Comparison of ENCODE assay signal across 8 cellular contexts in the genomic region with DNA sequence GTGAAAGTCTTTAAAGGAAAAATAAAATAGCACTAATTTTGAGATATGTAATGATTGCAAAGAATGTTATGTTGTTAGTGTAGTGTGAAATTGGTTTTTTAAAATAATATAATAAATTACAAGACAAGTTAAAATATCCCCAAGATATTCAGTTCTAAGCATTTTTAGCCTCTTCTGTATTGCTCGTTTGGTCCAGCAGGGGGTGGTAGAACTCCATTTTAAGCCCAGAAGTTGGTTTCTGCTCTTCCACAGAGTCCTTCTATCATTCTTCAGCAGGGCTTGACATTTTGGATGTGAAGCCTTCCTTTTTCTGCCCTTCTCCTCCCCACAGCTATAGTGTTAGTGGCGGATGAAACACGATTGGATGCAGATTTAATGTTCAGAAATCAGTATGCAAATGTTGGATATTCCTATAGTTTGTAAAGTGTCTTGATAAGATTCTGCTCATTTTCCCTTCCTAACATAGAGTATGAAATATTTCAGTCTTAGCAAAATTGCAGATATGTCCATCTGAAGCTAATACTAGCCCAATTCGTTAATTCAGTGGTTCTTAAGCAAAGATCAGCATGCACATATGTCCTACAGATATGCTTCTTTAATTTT. TPM values are rescaled to one million over a fixed set of nuclear protein-coding genes. Genes with fewer than 3 reads are reported as not detected.
DNase-seq lines count a peak whose midpoint lies in the region; ATAC-seq and TF ChIP-seq lines count a peak whose summit lies in the region.

No MANE protein-coding gene starts in this region.

- peak; percentile 61 for TF ChIP-seq CTCF in coronary artery (IDR thresholded peaks at IDR 0.05)
- TF ChIP-seq CTCF in right lobe of liver (IDR thresholded peaks at IDR 0.05), result peak; percentile 44 to 75 (median 63)
- TF ChIP-seq CTCF in tibial nerve (IDR thresholded peaks at IDR 0.05), result peak; percentile 62 to 76 (median 67)

- ATAC-seq in SK-N-SH treated with all-trans-retinoic acid at 6 μM for 48 hours (peak; percentile 69), right lobe of liver (peak; percentile 44 to 60 (median 53))

- intact Hi-C loops in right lobe of liver (cut with DNase I), result no loop called here

- no peak for TF ChIP-seq EP300 in tibial nerve (IDR thresholded peaks at IDR 0.05)

- peaks cover 4% of the 10 kb centered on the region in 2 donors for H3K27me3 ChIP-seq in right lobe of liver
- H3K27me3 ChIP-seq in tibial nerve, result peaks cover 0 to 7% of the 10 kb centered on the region in 2 donors

- H3K4me1 ChIP-seq in right lobe of liver, result no peaks in the 10 kb centered on the region
- H3K4me1 ChIP-seq in tibial nerve, result peaks cover 0 to 24% (median 4%) of the 10 kb centered on the region in 4 donors

- no peak overlapping the region for H3K27ac ChIP-seq in coronary artery
- no peak overlapping the region for H3K27ac ChIP-seq in right lobe of liver
- H3K27ac ChIP-seq in tibial nerve, result peak overlapping the region in 2 of 4 donors; percentile 76 to 77

- TF ChIP-seq POLR2A in right lobe of liver (IDR thresholded peaks at IDR 0.05) (no peak), tibial nerve (IDR thresholded peaks at IDR 0.05) (no peak)

- 9% methylated on average over 4 of the region's 4 CpGs for WGBS in right lobe of liver (ENCODE audit: insufficient coverage, low coverage, low lambda C conversion rate, missing lambda C conversion rate)
- 14 to 23% methylated on average over 4 of the region's 4 CpGs for WGBS in tibial nerve, 2 donors

- no peaks in the 10 kb centered on the region for H3K36me3 ChIP-seq in right lobe of liver
- H3K36me3 ChIP-seq in tibial nerve, result no peaks in the 10 kb centered on the region

- DNase-seq in activated naive CD4-positive, alpha-beta T cell treated with Interleukin-2 at 50 U/mL for 16 hours, result peak; percentile 25
- no peak for DNase-seq in activated naive CD4-positive, alpha-beta T cell (lab: John Stamatoyannopoulos, UW)
- DNase-seq in Kasumi-1 (lab: John Stamatoyannopoulos, UW) (peak; percentile 74 to 83), coronary artery (ENCODE audit: low spot score) (no peak), right lobe of liver (no peak), tibial nerve (ENCODE audit: low spot score in 2 of 2) (peak; percentile 39 to 60), 8988T (no peak)

- H3K4me3 ChIP-seq in coronary artery (peak overlapping the region; percentile 80), right lobe of liver (no peak overlapping the region), tibial nerve (peak overlapping the region in 3 of 4 donors; percentile 53 to 72 (median 63))

- H3K9me3 ChIP-seq in right lobe of liver, result no peaks in the 10 kb centered on the region
- no peaks in the 10 kb centered on the region for H3K9me3 ChIP-seq in tibial nerve

TF ChIP-seq in SK-N-SH treated with all-trans-retinoic acid at 6 μM for 48 hours, 23 proteins besides CTCF, POLR2A, EP300 and RAD21:
- TF ChIP-seq ZNF8 (CRISPR knock-in tag; IDR thresholded peaks at IDR 0.05) (no peak), GLIS3 (CRISPR knock-in tag; IDR thresholded peaks at IDR 0.05) (no peak), ZNF70 (CRISPR knock-in tag; IDR thresholded peaks at IDR 0.05) (no peak), ESRRG (CRISPR knock-in tag; IDR thresholded peaks at IDR 0.05) (no peak), ARNTL (CRISPR knock-in tag; IDR thresholded peaks at IDR 0.05; ENCODE audit: borderline replicate concordance, low read depth) (no peak), CSDC2 (CRISPR knock-in tag; IDR thresholded peaks at IDR 0.05) (no peak), BACH2 (CRISPR knock-in tag; IDR thresholded peaks at IDR 0.05; ENCODE audit: borderline replicate concordance) (no peak), PPARA (CRISPR knock-in tag; IDR thresholded peaks at IDR 0.05; ENCODE audit: borderline replicate concordance) (no peak)
- TF ChIP-seq, protein P1, sequence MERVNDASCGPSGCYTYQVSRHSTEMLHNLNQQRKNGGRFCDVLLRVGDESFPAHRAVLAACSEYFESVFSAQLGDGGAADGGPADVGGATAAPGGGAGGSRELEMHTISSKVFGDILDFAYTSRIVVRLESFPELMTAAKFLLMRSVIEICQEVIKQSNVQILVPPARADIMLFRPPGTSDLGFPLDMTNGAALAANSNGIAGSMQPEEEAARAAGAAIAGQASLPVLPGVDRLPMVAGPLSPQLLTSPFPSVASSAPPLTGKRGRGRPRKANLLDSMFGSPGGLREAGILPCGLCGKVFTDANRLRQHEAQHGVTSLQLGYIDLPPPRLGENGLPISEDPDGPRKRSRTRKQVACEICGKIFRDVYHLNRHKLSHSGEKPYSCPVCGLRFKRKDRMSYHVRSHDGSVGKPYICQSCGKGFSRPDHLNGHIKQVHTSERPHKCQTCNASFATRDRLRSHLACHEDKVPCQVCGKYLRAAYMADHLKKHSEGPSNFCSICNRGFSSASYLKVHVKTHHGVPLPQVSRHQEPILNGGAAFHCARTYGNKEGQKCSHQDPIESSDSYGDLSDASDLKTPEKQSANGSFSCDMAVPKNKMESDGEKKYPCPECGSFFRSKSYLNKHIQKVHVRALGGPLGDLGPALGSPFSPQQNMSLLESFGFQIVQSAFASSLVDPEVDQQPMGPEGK (CRISPR knock-in tag; IDR thresholded peaks at IDR 0.05; ENCODE audit: borderline replicate concordance), result no peak
- TF ChIP-seq, protein P2, sequence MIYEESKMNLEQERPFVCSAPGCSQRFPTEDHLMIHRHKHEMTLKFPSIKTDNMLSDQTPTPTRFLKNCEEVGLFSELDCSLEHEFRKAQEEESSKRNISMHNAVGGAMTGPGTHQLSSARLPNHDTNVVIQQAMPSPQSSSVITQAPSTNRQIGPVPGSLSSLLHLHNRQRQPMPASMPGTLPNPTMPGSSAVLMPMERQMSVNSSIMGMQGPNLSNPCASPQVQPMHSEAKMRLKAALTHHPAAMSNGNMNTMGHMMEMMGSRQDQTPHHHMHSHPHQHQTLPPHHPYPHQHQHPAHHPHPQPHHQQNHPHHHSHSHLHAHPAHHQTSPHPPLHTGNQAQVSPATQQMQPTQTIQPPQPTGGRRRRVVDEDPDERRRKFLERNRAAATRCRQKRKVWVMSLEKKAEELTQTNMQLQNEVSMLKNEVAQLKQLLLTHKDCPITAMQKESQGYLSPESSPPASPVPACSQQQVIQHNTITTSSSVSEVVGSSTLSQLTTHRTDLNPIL (CRISPR knock-in tag; IDR thresholded peaks at IDR 0.05; ENCODE audit: low read depth), result no peak
- TF ChIP-seq, protein P3, sequence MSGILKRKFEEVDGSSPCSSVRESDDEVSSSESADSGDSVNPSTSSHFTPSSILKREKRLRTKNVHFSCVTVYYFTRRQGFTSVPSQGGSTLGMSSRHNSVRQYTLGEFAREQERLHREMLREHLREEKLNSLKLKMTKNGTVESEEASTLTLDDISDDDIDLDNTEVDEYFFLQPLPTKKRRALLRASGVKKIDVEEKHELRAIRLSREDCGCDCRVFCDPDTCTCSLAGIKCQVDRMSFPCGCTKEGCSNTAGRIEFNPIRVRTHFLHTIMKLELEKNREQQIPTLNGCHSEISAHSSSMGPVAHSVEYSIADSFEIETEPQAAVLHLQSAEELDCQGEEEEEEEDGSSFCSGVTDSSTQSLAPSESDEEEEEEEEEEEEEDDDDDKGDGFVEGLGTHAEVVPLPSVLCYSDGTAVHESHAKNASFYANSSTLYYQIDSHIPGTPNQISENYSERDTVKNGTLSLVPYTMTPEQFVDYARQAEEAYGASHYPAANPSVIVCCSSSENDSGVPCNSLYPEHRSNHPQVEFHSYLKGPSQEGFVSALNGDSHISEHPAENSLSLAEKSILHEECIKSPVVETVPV (CRISPR knock-in tag; IDR thresholded peaks at IDR 0.05), result no peak
TF ChIP-seq in SK-N-SH treated with all-trans-retinoic acid at 6 μM for 48 hours: peak in this region for 0.

RNA-seq across cellular contexts. Expression of a gene that starts 1.5 kb away (rescaled TPM):
- total RNA-seq in right lobe of liver (1 to 10 TPM in 1 of 6 experiments, under 1 TPM in 3, not detected in 2; 0.38 to 1.4 (median 0.81) TPM), tibial nerve (10 to 100 TPM; 15.1 to 29.7 (median 23.9) TPM)

Comparison
In these comparisons a context has a peak if more than half of its experiments do, and no peak if none do; other contexts are left out.
1. DNase-seq: peak in activated naive CD4-positive, alpha-beta T cell treated with Interleukin-2 at 50 U/mL for 16 hours (single experiment), Kasumi-1 (2 of 2) and tibial nerve (2 of 2); none in activated naive CD4-positive, alpha-beta T cell (0 of 4), coronary artery (single experiment), right lobe of liver (0 of 3) and 8988T (single experiment).
2. H3K4me3 ChIP-seq: peak in coronary artery (single experiment) and tibial nerve (3 of 4); none in right lobe of liver (0 of 3).
3. RNA of a gene that starts 1.5 kb away (total RNA-seq): 15.1 to 29.7 TPM in tibial nerve; 0.38 to 1.4 TPM in right lobe of liver; every median in the first group is over 4 times any median in the second.
4. Peak in every context shown above with its lines, with median percentiles within 50 percentile points of each other: CTCF ChIP-seq.